ENCODE assay signal across 1 cellular context in the genomic region with DNA sequence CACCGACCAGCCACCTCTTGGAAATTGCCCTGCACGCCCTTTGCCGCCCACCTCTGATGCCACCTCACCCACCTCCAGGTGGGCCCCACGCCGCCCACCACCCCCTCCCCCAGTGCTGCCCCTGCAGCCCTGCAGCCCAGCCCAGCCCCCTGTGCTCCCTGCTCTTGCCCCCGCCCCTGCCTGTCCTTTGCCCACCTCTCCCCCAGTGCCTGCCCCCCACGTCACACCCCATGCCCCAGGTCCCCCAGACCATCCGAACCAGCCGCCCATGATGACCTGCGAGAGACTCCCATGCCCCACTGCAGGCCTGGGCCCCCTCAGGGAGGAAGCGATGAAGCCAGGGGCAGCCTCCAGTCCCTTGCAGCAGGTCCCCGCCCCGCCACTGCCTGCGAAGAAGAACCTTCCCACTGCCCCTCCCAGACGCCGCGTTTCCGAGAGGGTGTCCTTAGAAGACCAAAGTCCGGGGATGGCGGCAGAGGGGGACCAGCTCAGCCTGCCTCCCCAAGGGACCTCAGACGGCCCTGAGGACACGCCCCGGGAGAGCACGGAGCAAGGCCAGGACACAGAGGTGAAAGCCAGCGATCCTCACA.
TF ChIP-seq lines count a peak whose summit lies in the region.

No MANE protein-coding gene starts in this region.

TF ChIP-seq in IMR-90, 13 proteins besides CTCF, POLR2A, EP300 and RAD21 (continued from another document):
- TF ChIP-seq MAFK (IDR thresholded peaks at IDR 0.05; ENCODE audit: low read depth, low read length) (no peak), CHD1 (IDR thresholded peaks at IDR 0.05; ENCODE audit: low read depth, low read length) (no peak), MXI1 (IDR thresholded peaks at IDR 0.05; ENCODE audit: borderline replicate concordance, low read depth, low read length) (no peak)
